ENCODE assay signal across 27 cellular contexts in genomic region chr6:101167638-101168037, GRCh38.
"Had no signal": no experiment of that assay in that cellular context is flagged by ENCODE, and none has a peak within 500 bp of the region (broad histone marks: within the 10 kb centered on the region; RNA-seq: fewer than 3 reads in every experiment).

No MANE protein-coding gene starts in this region.

- H3K4me3 ChIP-seq: neural progenitor cell, ovary, psoas muscle, right lobe of liver, sigmoid colon, stomach, thoracic aorta, thyroid gland, tibial nerve, upper lobe of left lung, vagina had no signal

- H3K36me3 ChIP-seq: neural progenitor cell, ovary, right lobe of liver, sigmoid colon, stomach, thoracic aorta, thyroid gland, tibial nerve, upper lobe of left lung, vagina had no signal

- H3K4me2 ChIP-seq: neural progenitor cell had no signal

- H3K9me3 ChIP-seq: ovary, right lobe of liver, thyroid gland, vagina had no signal

- H3K4me1 ChIP-seq: parathyroid adenoma, psoas muscle, right lobe of liver, sigmoid colon, stomach, thyroid gland, tibial nerve, upper lobe of left lung, vagina had no signal

- H3K4me3 Mint-ChIP-seq: nephron; neural progenitor cell; stimulated activated effector memory CD8-positive, alpha-beta T cell treated with anti-CD3 and anti-CD28 coated beads, Interleukin-12 subunit alpha, Interleukin-12 subunit beta, amount 100 ng/mL, for 72 hours; stimulated activated naive B cell treated with anti-CD40 and anti-IgM and Interleukin-4, amounts not matched to agents 10 μg/mL and 1 μg/mL and 100 μg/mL, for 72 hours; stimulated activated naive CD8-positive, alpha-beta T cell treated with anti-CD3 and anti-CD28 coated beads, Interleukin-15, Interleukin-2, amounts not matched to agents 100 ng/mL and 50 ng/mL, for 24 hours had no signal

- H2AFZ ChIP-seq: neural progenitor cell, parathyroid adenoma had no signal

- H3K27ac ChIP-seq: neural progenitor cell, ovary, parathyroid adenoma, psoas muscle, right lobe of liver, sigmoid colon, stomach, thoracic aorta, thyroid gland, tibial nerve, upper lobe of left lung, vagina had no signal

- H3K4me1 Mint-ChIP-seq: nephron; stimulated activated effector memory CD8-positive, alpha-beta T cell treated with anti-CD3 and anti-CD28 coated beads, Interleukin-12 subunit alpha, Interleukin-12 subunit beta, amount 100 ng/mL, for 72 hours; stimulated activated naive B cell treated with anti-CD40 and anti-IgM and Interleukin-4, amounts not matched to agents 10 μg/mL and 1 μg/mL and 100 μg/mL, for 72 hours had no signal

- H3K79me2 ChIP-seq: parathyroid adenoma had no signal

- H3K27ac Mint-ChIP-seq: nephron; neural progenitor cell; progenitor cell of endocrine pancreas; stimulated activated effector memory CD8-positive, alpha-beta T cell treated with anti-CD3 and anti-CD28 coated beads, Interleukin-12 subunit alpha, Interleukin-12 subunit beta, amount 100 ng/mL, for 72 hours; stimulated activated naive B cell treated with anti-CD40 and anti-IgM and Interleukin-4, amounts not matched to agents 10 μg/mL and 1 μg/mL and 100 μg/mL, for 72 hours; stimulated activated naive CD8-positive, alpha-beta T cell treated with anti-CD3 and anti-CD28 coated beads, Interleukin-15, Interleukin-2, amounts not matched to agents 100 ng/mL and 50 ng/mL, for 24 hours had no signal

- DNase-seq: occipital lobe; ovary; psoas muscle; right lobe of liver; sigmoid colon; small intestine; stimulated activated CD4-positive, alpha-beta T cell treated with anti-CD3 and anti-CD28 coated beads, Interleukin-15, amount 100 ng/mL, for 24 hours; stimulated activated CD4-positive, alpha-beta T cell treated with anti-CD3 and anti-CD28 coated beads, Interleukin-2, amount 100 ng/mL, for 24 hours; stimulated activated CD4-positive, alpha-beta T cell treated with anti-CD3 and anti-CD28 coated beads, Interleukin-2, amount 100 ng/mL, for 48 hours; stimulated activated CD4-positive, alpha-beta T cell treated with anti-CD3 and anti-CD28 coated beads, Interleukin-4, amount 100 ng/mL, for 24 hours; stimulated activated naive B cell treated with anti-CD40 and anti-IgM and Interleukin-4, amounts not matched to agents 10 μg/mL and 1 μg/mL and 100 μg/mL, for 72 hours; stimulated activated naive CD4-positive, alpha-beta T cell treated with Interleukin-2 at 50 U/mL for 16 hours; stomach; thyroid gland; trophoblast cell had no signal

- H3K27me3 ChIP-seq: neural progenitor cell, ovary, right lobe of liver, sigmoid colon, stomach, thyroid gland, tibial nerve, upper lobe of left lung, vagina had no signal

- ATAC-seq: psoas muscle; right cardiac atrium; right lobe of liver; stimulated activated effector memory CD8-positive, alpha-beta T cell treated with anti-CD3 and anti-CD28 coated beads, Interleukin-12 subunit alpha, Interleukin-12 subunit beta, amount 100 ng/mL, for 72 hours; stimulated activated naive B cell treated with anti-CD40 and anti-IgM and Interleukin-4, amounts not matched to agents 10 μg/mL and 1 μg/mL and 100 μg/mL, for 72 hours had no signal

- H3K36me3 Mint-ChIP-seq: neural progenitor cell; stimulated activated effector memory CD8-positive, alpha-beta T cell treated with anti-CD3 and anti-CD28 coated beads, Interleukin-12 subunit alpha, Interleukin-12 subunit beta, amount 100 ng/mL, for 72 hours; stimulated activated naive B cell treated with anti-CD40 and anti-IgM and Interleukin-4, amounts not matched to agents 10 μg/mL and 1 μg/mL and 100 μg/mL, for 72 hours had no signal

- H3K27me3 Mint-ChIP-seq: progenitor cell of endocrine pancreas; stimulated activated naive B cell treated with anti-CD40 and anti-IgM and Interleukin-4, amounts not matched to agents 10 μg/mL and 1 μg/mL and 100 μg/mL, for 72 hours; stimulated activated naive CD8-positive, alpha-beta T cell treated with anti-CD3 and anti-CD28 coated beads, Interleukin-15, Interleukin-2, amounts not matched to agents 100 ng/mL and 50 ng/mL, for 24 hours had no signal

- H3K9ac ChIP-seq: neural progenitor cell, parathyroid adenoma had no signal

- FAIRE-seq: small intestine, urothelium cell line had no signal
